In the genomic region with DNA sequence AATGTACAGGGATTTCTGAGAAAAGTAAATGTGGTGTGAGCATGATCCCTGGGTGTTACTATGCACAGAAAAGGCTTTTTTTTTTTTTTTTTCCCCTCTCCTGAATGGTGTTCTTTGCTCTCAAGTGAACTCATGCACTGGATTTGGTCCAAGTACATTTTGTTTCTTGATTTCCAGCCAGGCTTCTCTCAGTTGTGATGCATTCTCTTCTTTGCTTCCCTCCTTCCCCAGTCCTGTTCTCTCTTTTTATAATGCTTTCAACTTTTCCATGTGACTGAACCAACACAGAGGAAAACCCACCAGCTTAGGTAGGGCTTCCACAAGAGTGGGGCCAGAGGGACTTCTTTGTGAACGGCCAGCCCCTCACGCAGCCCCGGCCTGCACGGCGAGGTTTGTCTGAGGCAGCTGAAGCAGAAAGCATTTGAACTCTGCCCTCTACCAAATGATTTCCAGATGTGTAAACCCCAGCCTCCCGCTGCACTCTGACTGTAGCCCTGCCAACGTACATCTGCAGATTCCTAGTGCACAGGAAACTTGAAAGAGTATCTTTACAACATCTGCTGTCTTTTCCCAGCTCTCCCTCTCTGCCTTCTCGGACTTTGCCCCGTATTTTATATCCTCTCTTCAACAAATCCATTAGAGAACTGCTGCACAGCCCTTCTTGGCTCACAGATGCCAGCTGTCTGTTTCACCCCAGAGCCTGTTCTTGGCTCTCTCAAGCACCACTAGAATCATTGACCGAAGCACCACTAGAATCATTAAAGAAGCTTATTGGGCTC, we compare ENCODE assay signal across 9 cellular contexts.
A peak's percentile ranks its signal among the peaks of the same experiment; 100 is the strongest.
DNase-seq lines count a peak whose midpoint lies in the region; ATAC-seq and TF ChIP-seq lines count a peak whose summit lies in the region.
"Had no signal": no experiment of that assay in that cellular context is flagged by ENCODE, and none has a peak within 500 bp of the region (broad histone marks: within the 10 kb centered on the region; RNA-seq: fewer than 3 reads in every experiment).

No MANE protein-coding gene starts in this region.

- ATAC-seq in HG03457 (IDR thresholded peaks at IDR 0.05; ENCODE audit: unreplicated experiment): no peak

- H3K9me3 ChIP-seq in MM.1S (replicated peaks; ENCODE audit: insufficient read depth, low read length): no peaks in the 10 kb centered on the region

- no peak overlapping the region for H3K9ac ChIP-seq in MM.1S (ENCODE audit: low read length)

- no peaks in the 10 kb centered on the region for H3K4me1 Mint-ChIP-seq in immature natural killer cell
- H3K4me1 Mint-ChIP-seq: activated naive CD4-positive, alpha-beta T cell treated with anti-CD3 and anti-CD28 coated beads, Interleukin-2, amount 50 U/mL, for 24 hours had no signal

- H3K79me2 ChIP-seq in MM.1S (ENCODE audit: low read length): no peaks in the 10 kb centered on the region

- no peaks in the 10 kb centered on the region for H3K27me3 ChIP-seq in MM.1S (replicated peaks; ENCODE audit: insufficient read depth, low read length)

- H3F3A ChIP-seq in MM.1S (ENCODE audit: insufficient read depth, low read length): no peaks in the 10 kb centered on the region

- H3K36me3 Mint-ChIP-seq in immature natural killer cell: no peaks in the 10 kb centered on the region

- no peak overlapping the region for H3K4me3 Mint-ChIP-seq in immature natural killer cell
- H3K4me3 Mint-ChIP-seq: activated naive CD4-positive, alpha-beta T cell treated with anti-CD3 and anti-CD28 coated beads, Interleukin-2, amount 50 U/mL, for 24 hours had no signal

- H2AFZ ChIP-seq in MM.1S (ENCODE audit: low read length): no peak overlapping the region

- peaks cover 0 to 2% (median 0%) of the 10 kb centered on the region in 6 donors for H3K9me3 Mint-ChIP-seq in immature natural killer cell
- H3K9me3 Mint-ChIP-seq: activated naive CD4-positive, alpha-beta T cell treated with anti-CD3 and anti-CD28 coated beads, Interleukin-2, amount 50 U/mL, for 24 hours had no signal

- DNase-seq in DMS53 treated with DMSO at 0.1 percent for 48 hours (lab: John Stamatoyannopoulos, UW; ENCODE audit: unreplicated experiment): peak; percentile 68
- peak; percentile 98 for DNase-seq in fibroblast of the aortic adventitia (ENCODE audit: low read depth)
- DNase-seq in nucleus accumbens (lab: John Stamatoyannopoulos, UW): peak in 54 of 56 donors; percentile 16 to 93 (median 70)
- no peak for DNase-seq in GM19240 (ENCODE audit: insufficient read length, low spot score)
- no peak for DNase-seq in immature natural killer cell
- DNase-seq in MM.1S: no peak

- H3K9me2 ChIP-seq in MM.1S (replicated peaks; ENCODE audit: insufficient read depth, low read length): no peaks in the 10 kb centered on the region

- no peak overlapping the region for H3K27ac ChIP-seq in MM.1S (ENCODE audit: low read length)

- TF ChIP-seq CTCF in fibroblast of the aortic adventitia (IDR thresholded peaks at IDR 0.05; ENCODE audit: insufficient read depth, low read length) (no peak), MM.1S (IDR thresholded peaks at IDR 0.05; ENCODE audit: low read length) (no peak)

- no peak overlapping the region for H3K4me2 ChIP-seq in MM.1S (ENCODE audit: low read depth, low read length)

- no peak overlapping the region for H3K27ac Mint-ChIP-seq in immature natural killer cell
- H3K27ac Mint-ChIP-seq: activated naive CD4-positive, alpha-beta T cell treated with anti-CD3 and anti-CD28 coated beads, Interleukin-2, amount 50 U/mL, for 24 hours had no signal

- no peaks in the 10 kb centered on the region for H3K36me3 ChIP-seq in MM.1S (replicated peaks; ENCODE audit: insufficient read depth, low read length)

- H3K4me3 ChIP-seq in fibroblast of the aortic adventitia (ENCODE audit: low read depth, low read length) (peak overlapping the region; percentile 36), MM.1S (ENCODE audit: low read length) (no peak overlapping the region)

- H4K20me1 ChIP-seq in MM.1S (ENCODE audit: insufficient read depth, low read length): no peaks in the 10 kb centered on the region

- H3K4me1 ChIP-seq in MM.1S (ENCODE audit: low read length): no peaks in the 10 kb centered on the region

- H3K27me3 Mint-ChIP-seq in immature natural killer cell (ENCODE audit: low read depth in 3 of 3): peaks cover 0 to 1% (median under 1%) of the 10 kb centered on the region in 3 donors
- H3K27me3 Mint-ChIP-seq: activated naive CD4-positive, alpha-beta T cell treated with anti-CD3 and anti-CD28 coated beads, Interleukin-2, amount 50 U/mL, for 24 hours had no signal

TF ChIP-seq in PFSK-1, 5 proteins besides CTCF, POLR2A, EP300 and RAD21:
- TF ChIP-seq POLR2AphosphoS5 (IDR thresholded peaks at IDR 0.05; ENCODE audit: low read depth, low read length) (peak; percentile 71), SIN3A (IDR thresholded peaks at IDR 0.05; ENCODE audit: borderline replicate concordance, insufficient read depth, low read length) (no peak; the same call in 1 of the 2 replicates), TAF1 (IDR thresholded peaks at IDR 0.05; ENCODE audit: borderline replicate concordance, insufficient read depth, low read length) (no peak), FOXP2 (optimal IDR thresholded peaks at IDR 0.05; ENCODE audit: borderline replicate concordance, extremely low read depth, extremely low read length, insufficient read depth) (peak; percentile 37)
- TF ChIP-seq, protein P1, sequence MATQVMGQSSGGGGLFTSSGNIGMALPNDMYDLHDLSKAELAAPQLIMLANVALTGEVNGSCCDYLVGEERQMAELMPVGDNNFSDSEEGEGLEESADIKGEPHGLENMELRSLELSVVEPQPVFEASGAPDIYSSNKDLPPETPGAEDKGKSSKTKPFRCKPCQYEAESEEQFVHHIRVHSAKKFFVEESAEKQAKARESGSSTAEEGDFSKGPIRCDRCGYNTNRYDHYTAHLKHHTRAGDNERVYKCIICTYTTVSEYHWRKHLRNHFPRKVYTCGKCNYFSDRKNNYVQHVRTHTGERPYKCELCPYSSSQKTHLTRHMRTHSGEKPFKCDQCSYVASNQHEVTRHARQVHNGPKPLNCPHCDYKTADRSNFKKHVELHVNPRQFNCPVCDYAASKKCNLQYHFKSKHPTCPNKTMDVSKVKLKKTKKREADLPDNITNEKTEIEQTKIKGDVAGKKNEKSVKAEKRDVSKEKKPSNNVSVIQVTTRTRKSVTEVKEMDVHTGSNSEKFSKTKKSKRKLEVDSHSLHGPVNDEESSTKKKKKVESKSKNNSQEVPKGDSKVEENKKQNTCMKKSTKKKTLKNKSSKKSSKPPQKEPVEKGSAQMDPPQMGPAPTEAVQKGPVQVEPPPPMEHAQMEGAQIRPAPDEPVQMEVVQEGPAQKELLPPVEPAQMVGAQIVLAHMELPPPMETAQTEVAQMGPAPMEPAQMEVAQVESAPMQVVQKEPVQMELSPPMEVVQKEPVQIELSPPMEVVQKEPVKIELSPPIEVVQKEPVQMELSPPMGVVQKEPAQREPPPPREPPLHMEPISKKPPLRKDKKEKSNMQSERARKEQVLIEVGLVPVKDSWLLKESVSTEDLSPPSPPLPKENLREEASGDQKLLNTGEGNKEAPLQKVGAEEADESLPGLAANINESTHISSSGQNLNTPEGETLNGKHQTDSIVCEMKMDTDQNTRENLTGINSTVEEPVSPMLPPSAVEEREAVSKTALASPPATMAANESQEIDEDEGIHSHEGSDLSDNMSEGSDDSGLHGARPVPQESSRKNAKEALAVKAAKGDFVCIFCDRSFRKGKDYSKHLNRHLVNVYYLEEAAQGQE (IDR thresholded peaks at IDR 0.05; ENCODE audit: insufficient read depth in 1 of 2, low read depth in 2 of 2, low read length in 2 of 2): peak in 1 of 2 experiments; percentile 11; a peak in 1 of 4 replicates

Comparison
In these comparisons a context has a peak if more than half of its experiments do, and no peak if none do; other contexts are left out.
1. DNase-seq: peak in DMS53 treated with DMSO at 0.1 percent for 48 hours (single experiment), fibroblast of the aortic adventitia (single experiment) and nucleus accumbens (54 of 56); none in GM19240 (single experiment), immature natural killer cell (0 of 3) and MM.1S (single experiment).